7 cellular contexts compared by ENCODE assay signal in genomic region chr9:12502520-12502919, GRCh38.
"Had no signal": no experiment of that assay in that cellular context is flagged by ENCODE, and none has a peak within 500 bp of the region (broad histone marks: within the 10 kb centered on the region; RNA-seq: fewer than 3 reads in every experiment).

No MANE protein-coding gene starts in this region.

- FAIRE-seq: H1, H54, HTR-8/SVneo had no signal

- H3K4me3 ChIP-seq: GM23248 had no signal

- H3K27ac ChIP-seq: GM23248 had no signal

- H3K9ac ChIP-seq: GM23248 had no signal

- DNase-seq: GM23248, H9, HCEC 1CT, KG1 had no signal

- H2AFZ ChIP-seq: GM23248 had no signal
